ENCODE assay signal across 1 cellular context in the genomic region with DNA sequence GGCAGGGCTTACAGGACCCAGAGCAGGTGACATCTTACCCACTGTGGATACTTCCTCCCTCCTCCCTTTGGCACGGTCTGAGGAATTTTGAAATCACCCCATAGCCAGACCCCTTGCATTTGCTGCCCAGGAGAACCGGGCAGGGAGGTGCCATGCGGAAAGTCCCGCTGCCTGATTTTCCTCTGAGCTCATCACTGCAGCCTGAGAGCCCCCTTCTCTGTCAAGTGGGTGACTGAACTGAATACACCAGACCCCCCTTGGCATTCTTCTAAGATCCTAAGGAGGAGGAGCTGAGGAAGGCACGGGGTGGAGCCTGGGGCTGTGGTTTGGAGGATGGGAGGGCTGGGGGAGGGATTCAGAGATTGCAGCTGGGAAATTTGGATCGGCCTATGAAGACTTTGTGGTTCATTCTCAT.
TF ChIP-seq lines count a peak whose summit lies in the region.

No MANE protein-coding gene starts in this region.

TF ChIP-seq in WTC11, 78 proteins besides CTCF, POLR2A, EP300 and RAD21 (continued from another document):
- TF ChIP-seq, protein P1, sequence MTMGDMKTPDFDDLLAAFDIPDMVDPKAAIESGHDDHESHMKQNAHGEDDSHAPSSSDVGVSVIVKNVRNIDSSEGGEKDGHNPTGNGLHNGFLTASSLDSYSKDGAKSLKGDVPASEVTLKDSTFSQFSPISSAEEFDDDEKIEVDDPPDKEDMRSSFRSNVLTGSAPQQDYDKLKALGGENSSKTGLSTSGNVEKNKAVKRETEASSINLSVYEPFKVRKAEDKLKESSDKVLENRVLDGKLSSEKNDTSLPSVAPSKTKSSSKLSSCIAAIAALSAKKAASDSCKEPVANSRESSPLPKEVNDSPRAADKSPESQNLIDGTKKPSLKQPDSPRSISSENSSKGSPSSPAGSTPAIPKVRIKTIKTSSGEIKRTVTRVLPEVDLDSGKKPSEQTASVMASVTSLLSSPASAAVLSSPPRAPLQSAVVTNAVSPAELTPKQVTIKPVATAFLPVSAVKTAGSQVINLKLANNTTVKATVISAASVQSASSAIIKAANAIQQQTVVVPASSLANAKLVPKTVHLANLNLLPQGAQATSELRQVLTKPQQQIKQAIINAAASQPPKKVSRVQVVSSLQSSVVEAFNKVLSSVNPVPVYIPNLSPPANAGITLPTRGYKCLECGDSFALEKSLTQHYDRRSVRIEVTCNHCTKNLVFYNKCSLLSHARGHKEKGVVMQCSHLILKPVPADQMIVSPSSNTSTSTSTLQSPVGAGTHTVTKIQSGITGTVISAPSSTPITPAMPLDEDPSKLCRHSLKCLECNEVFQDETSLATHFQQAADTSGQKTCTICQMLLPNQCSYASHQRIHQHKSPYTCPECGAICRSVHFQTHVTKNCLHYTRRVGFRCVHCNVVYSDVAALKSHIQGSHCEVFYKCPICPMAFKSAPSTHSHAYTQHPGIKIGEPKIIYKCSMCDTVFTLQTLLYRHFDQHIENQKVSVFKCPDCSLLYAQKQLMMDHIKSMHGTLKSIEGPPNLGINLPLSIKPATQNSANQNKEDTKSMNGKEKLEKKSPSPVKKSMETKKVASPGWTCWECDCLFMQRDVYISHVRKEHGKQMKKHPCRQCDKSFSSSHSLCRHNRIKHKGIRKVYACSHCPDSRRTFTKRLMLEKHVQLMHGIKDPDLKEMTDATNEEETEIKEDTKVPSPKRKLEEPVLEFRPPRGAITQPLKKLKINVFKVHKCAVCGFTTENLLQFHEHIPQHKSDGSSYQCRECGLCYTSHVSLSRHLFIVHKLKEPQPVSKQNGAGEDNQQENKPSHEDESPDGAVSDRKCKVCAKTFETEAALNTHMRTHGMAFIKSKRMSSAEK (CRISPR knock-in tag; IDR thresholded peaks at IDR 0.05; ENCODE audit: borderline replicate concordance) = no peak
- TF ChIP-seq, protein P2, sequence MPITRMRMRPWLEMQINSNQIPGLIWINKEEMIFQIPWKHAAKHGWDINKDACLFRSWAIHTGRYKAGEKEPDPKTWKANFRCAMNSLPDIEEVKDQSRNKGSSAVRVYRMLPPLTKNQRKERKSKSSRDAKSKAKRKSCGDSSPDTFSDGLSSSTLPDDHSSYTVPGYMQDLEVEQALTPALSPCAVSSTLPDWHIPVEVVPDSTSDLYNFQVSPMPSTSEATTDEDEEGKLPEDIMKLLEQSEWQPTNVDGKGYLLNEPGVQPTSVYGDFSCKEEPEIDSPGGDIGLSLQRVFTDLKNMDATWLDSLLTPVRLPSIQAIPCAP (CRISPR knock-in tag; IDR thresholded peaks at IDR 0.05) = no peak
- TF ChIP-seq, protein P3, sequence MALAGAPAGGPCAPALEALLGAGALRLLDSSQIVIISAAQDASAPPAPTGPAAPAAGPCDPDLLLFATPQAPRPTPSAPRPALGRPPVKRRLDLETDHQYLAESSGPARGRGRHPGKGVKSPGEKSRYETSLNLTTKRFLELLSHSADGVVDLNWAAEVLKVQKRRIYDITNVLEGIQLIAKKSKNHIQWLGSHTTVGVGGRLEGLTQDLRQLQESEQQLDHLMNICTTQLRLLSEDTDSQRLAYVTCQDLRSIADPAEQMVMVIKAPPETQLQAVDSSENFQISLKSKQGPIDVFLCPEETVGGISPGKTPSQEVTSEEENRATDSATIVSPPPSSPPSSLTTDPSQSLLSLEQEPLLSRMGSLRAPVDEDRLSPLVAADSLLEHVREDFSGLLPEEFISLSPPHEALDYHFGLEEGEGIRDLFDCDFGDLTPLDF (CRISPR knock-in tag; IDR thresholded peaks at IDR 0.05) = no peak
- TF ChIP-seq, protein P4, sequence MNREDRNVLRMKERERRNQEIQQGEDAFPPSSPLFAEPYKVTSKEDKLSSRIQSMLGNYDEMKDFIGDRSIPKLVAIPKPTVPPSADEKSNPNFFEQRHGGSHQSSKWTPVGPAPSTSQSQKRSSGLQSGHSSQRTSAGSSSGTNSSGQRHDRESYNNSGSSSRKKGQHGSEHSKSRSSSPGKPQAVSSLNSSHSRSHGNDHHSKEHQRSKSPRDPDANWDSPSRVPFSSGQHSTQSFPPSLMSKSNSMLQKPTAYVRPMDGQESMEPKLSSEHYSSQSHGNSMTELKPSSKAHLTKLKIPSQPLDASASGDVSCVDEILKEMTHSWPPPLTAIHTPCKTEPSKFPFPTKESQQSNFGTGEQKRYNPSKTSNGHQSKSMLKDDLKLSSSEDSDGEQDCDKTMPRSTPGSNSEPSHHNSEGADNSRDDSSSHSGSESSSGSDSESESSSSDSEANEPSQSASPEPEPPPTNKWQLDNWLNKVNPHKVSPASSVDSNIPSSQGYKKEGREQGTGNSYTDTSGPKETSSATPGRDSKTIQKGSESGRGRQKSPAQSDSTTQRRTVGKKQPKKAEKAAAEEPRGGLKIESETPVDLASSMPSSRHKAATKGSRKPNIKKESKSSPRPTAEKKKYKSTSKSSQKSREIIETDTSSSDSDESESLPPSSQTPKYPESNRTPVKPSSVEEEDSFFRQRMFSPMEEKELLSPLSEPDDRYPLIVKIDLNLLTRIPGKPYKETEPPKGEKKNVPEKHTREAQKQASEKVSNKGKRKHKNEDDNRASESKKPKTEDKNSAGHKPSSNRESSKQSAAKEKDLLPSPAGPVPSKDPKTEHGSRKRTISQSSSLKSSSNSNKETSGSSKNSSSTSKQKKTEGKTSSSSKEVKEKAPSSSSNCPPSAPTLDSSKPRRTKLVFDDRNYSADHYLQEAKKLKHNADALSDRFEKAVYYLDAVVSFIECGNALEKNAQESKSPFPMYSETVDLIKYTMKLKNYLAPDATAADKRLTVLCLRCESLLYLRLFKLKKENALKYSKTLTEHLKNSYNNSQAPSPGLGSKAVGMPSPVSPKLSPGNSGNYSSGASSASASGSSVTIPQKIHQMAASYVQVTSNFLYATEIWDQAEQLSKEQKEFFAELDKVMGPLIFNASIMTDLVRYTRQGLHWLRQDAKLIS (CRISPR knock-in tag; IDR thresholded peaks at IDR 0.05; ENCODE audit: borderline replicate concordance) = no peak
- TF ChIP-seq, protein P5, sequence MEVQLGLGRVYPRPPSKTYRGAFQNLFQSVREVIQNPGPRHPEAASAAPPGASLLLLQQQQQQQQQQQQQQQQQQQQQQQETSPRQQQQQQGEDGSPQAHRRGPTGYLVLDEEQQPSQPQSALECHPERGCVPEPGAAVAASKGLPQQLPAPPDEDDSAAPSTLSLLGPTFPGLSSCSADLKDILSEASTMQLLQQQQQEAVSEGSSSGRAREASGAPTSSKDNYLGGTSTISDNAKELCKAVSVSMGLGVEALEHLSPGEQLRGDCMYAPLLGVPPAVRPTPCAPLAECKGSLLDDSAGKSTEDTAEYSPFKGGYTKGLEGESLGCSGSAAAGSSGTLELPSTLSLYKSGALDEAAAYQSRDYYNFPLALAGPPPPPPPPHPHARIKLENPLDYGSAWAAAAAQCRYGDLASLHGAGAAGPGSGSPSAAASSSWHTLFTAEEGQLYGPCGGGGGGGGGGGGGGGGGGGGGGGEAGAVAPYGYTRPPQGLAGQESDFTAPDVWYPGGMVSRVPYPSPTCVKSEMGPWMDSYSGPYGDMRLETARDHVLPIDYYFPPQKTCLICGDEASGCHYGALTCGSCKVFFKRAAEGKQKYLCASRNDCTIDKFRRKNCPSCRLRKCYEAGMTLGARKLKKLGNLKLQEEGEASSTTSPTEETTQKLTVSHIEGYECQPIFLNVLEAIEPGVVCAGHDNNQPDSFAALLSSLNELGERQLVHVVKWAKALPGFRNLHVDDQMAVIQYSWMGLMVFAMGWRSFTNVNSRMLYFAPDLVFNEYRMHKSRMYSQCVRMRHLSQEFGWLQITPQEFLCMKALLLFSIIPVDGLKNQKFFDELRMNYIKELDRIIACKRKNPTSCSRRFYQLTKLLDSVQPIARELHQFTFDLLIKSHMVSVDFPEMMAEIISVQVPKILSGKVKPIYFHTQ (CRISPR knock-in tag; IDR thresholded peaks at IDR 0.05) = no peak
- TF ChIP-seq, protein P6, sequence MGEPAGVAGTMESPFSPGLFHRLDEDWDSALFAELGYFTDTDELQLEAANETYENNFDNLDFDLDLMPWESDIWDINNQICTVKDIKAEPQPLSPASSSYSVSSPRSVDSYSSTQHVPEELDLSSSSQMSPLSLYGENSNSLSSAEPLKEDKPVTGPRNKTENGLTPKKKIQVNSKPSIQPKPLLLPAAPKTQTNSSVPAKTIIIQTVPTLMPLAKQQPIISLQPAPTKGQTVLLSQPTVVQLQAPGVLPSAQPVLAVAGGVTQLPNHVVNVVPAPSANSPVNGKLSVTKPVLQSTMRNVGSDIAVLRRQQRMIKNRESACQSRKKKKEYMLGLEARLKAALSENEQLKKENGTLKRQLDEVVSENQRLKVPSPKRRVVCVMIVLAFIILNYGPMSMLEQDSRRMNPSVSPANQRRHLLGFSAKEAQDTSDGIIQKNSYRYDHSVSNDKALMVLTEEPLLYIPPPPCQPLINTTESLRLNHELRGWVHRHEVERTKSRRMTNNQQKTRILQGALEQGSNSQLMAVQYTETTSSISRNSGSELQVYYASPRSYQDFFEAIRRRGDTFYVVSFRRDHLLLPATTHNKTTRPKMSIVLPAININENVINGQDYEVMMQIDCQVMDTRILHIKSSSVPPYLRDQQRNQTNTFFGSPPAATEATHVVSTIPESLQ (CRISPR knock-in tag; IDR thresholded peaks at IDR 0.05) = no peak
- TF ChIP-seq HMGA2 (CRISPR knock-in tag; IDR thresholded peaks at IDR 0.05) (no peak), NFATC4 (CRISPR knock-in tag; IDR thresholded peaks at IDR 0.05) (no peak)
- TF ChIP-seq, protein P7, sequence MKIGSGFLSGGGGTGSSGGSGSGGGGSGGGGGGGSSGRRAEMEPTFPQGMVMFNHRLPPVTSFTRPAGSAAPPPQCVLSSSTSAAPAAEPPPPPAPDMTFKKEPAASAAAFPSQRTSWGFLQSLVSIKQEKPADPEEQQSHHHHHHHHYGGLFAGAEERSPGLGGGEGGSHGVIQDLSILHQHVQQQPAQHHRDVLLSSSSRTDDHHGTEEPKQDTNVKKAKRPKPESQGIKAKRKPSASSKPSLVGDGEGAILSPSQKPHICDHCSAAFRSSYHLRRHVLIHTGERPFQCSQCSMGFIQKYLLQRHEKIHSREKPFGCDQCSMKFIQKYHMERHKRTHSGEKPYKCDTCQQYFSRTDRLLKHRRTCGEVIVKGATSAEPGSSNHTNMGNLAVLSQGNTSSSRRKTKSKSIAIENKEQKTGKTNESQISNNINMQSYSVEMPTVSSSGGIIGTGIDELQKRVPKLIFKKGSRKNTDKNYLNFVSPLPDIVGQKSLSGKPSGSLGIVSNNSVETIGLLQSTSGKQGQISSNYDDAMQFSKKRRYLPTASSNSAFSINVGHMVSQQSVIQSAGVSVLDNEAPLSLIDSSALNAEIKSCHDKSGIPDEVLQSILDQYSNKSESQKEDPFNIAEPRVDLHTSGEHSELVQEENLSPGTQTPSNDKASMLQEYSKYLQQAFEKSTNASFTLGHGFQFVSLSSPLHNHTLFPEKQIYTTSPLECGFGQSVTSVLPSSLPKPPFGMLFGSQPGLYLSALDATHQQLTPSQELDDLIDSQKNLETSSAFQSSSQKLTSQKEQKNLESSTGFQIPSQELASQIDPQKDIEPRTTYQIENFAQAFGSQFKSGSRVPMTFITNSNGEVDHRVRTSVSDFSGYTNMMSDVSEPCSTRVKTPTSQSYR (CRISPR knock-in tag; IDR thresholded peaks at IDR 0.05) = no peak
- TF ChIP-seq, protein P8, sequence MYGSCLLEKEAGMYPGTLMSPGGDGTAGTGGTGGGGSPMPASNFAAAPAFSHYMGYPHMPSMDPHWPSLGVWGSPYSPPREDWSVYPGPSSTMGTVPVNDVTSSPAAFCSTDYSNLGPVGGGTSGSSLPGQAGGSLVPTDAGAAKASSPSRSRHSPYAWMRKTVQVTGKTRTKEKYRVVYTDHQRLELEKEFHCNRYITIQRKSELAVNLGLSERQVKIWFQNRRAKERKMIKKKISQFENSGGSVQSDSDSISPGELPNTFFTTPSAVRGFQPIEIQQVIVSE (CRISPR knock-in tag; IDR thresholded peaks at IDR 0.05; ENCODE audit: borderline replicate concordance) = no peak
